Comparison of ENCODE assay signal across 20 cellular contexts in genomic region chr17:45233423-45233924, GRCh38. TPM values are rescaled to one million over a fixed set of nuclear protein-coding genes. Genes with fewer than 3 reads are reported as not detected.
DNase-seq lines count a peak whose midpoint lies in the region; ATAC-seq and TF ChIP-seq lines count a peak whose summit lies in the region.
"Had no signal": no experiment of that assay in that cellular context is flagged by ENCODE, and none has a peak within 500 bp of the region (broad histone marks: within the 10 kb centered on the region; RNA-seq: fewer than 3 reads in every experiment).

No MANE protein-coding gene starts in this region.

- CTCF ChIA-PET in GM10248 (lab: Yijun Ruan, JAX), result interaction anchor here (1.0 to 13.0 kb wide), 4 partner anchors 9 to 36 kb away, joined by 3 to 309 read pairs (median 22); partner anchors contain the start of gene FMNL1

- peaks cover 79% of the 10 kb centered on the region for H3K4me1 Mint-ChIP-seq in activated T-cell treated with anti-CD3 and anti-CD28 coated beads, Interleukin-2, amount 50 U/mL, for 24 hours (ENCODE audit: low read depth)
- H3K4me1 Mint-ChIP-seq in IgD-negative memory B cell (peaks cover 21 to 48% (median 41%) of the 10 kb centered on the region in 3 donors), endothelial cell (ENCODE audit: unreplicated experiment) (peaks cover 12% of the 10 kb centered on the region)
- peaks cover 85% of the 10 kb centered on the region for H3K4me1 Mint-ChIP-seq in central memory CD8-positive, alpha-beta T cell

- H3K9me3 Mint-ChIP-seq in activated T-cell treated with anti-CD3 and anti-CD28 coated beads, Interleukin-2, amount 50 U/mL, for 24 hours, result no peaks in the 10 kb centered on the region
- H3K9me3 Mint-ChIP-seq in IgD-negative memory B cell (no peaks in the 10 kb centered on the region), endothelial cell (ENCODE audit: unreplicated experiment) (no peaks in the 10 kb centered on the region)
- no peaks in the 10 kb centered on the region for H3K9me3 Mint-ChIP-seq in central memory CD8-positive, alpha-beta T cell

- H3K9me3 ChIP-seq in neutrophil (peaks cover 6% of the 10 kb centered on the region), SJCRH30 (replicated peaks) (no peaks in the 10 kb centered on the region)
- H3K9me3 ChIP-seq: esophagus muscularis mucosa had no signal

- H3K4me3 ChIP-seq in neutrophil (ENCODE audit: low read depth in 1 of 2, low read length in 1 of 2) (peak overlapping the region in 1 of 2 experiments; percentile 74), SJCRH30 (no peak overlapping the region)
- H3K4me3 ChIP-seq: esophagus muscularis mucosa had no signal

- peaks cover 77% of the 10 kb centered on the region for H3K36me3 Mint-ChIP-seq in activated T-cell treated with anti-CD3 and anti-CD28 coated beads, Interleukin-2, amount 50 U/mL, for 24 hours (ENCODE audit: low read depth)
- peaks cover 6% of the 10 kb centered on the region for H3K36me3 Mint-ChIP-seq in IgD-negative memory B cell
- peaks cover 52% of the 10 kb centered on the region for H3K36me3 Mint-ChIP-seq in central memory CD8-positive, alpha-beta T cell (ENCODE audit: insufficient read depth)
- peaks cover 5% of the 10 kb centered on the region for H3K36me3 Mint-ChIP-seq in endothelial cell (ENCODE audit: low read depth, unreplicated experiment)

- H3K4me3 Mint-ChIP-seq in activated T-cell treated with anti-CD3 and anti-CD28 coated beads, Interleukin-2, amount 50 U/mL, for 24 hours, result no peak overlapping the region
- H3K4me3 Mint-ChIP-seq in IgD-negative memory B cell (peak overlapping the region in 1 of 4 donors; percentile 40), endothelial cell (ENCODE audit: unreplicated experiment) (no peak overlapping the region)
- H3K4me3 Mint-ChIP-seq in central memory CD8-positive, alpha-beta T cell, result no peak overlapping the region

- ATAC-seq in central memory CD8-positive, alpha-beta T cell (replicated peaks; ENCODE audit: extremely low read depth, poor library complexity, severe bottlenecking), result no peak
- ATAC-seq: right cardiac atrium had no signal

- H3K27ac ChIP-seq in neutrophil (peak overlapping the region; percentile 99), SJCRH30 (no peak overlapping the region)
- H3K27ac ChIP-seq: esophagus muscularis mucosa, HL-60, RWPE1, VCaP had no signal

- no peak for TF ChIP-seq CTCF in neutrophil (IDR thresholded peaks at IDR 0.05)
- no peak for TF ChIP-seq CTCF in endothelial cell (IDR thresholded peaks at IDR 0.05; ENCODE audit: unreplicated experiment)
- no peak for TF ChIP-seq CTCF in GM10248 (IDR thresholded peaks at IDR 0.05; ENCODE audit: control extremely low read depth, extremely low read depth, low read depth, missing control alignments)

- no peaks in the 10 kb centered on the region for H3K27me3 Mint-ChIP-seq in activated T-cell treated with anti-CD3 and anti-CD28 coated beads, Interleukin-2, amount 50 U/mL, for 24 hours
- H3K27me3 Mint-ChIP-seq in IgD-negative memory B cell, result no peaks in the 10 kb centered on the region
- H3K27me3 Mint-ChIP-seq in central memory CD8-positive, alpha-beta T cell, result no peaks in the 10 kb centered on the region
- peaks cover 8% of the 10 kb centered on the region for H3K27me3 Mint-ChIP-seq in endothelial cell (ENCODE audit: unreplicated experiment)

- H3K4me1 ChIP-seq in neutrophil (ENCODE audit: control insufficient read depth in 1 of 2, insufficient read depth in 1 of 2, low read depth in 1 of 2, low read length in 1 of 2) (peaks cover 85 to 94% of the 10 kb centered on the region in 2 experiments), SJCRH30 (peaks cover 19% of the 10 kb centered on the region)

- no peaks in the 10 kb centered on the region for H3K27me3 ChIP-seq in neutrophil
- no peaks in the 10 kb centered on the region for H3K27me3 ChIP-seq in SJCRH30

- H3K36me3 ChIP-seq in neutrophil (peaks cover 88% of the 10 kb centered on the region), SJCRH30 (no peaks in the 10 kb centered on the region)

- POLR2A ChIA-PET in GM10248 (lab: Yijun Ruan, JAX), result no interaction called here

- peak overlapping the region; percentile 99 for H3K27ac Mint-ChIP-seq in activated T-cell treated with anti-CD3 and anti-CD28 coated beads, Interleukin-2, amount 50 U/mL, for 24 hours
- peak overlapping the region in 2 of 3 donors; percentile 10 to 49 for H3K27ac Mint-ChIP-seq in IgD-negative memory B cell
- H3K27ac Mint-ChIP-seq in central memory CD8-positive, alpha-beta T cell (ENCODE audit: low read depth), result peak overlapping the region; percentile 76
- no peak overlapping the region for H3K27ac Mint-ChIP-seq in endothelial cell (ENCODE audit: unreplicated experiment)

- no peak for DNase-seq in activated T-cell treated with anti-CD3 and anti-CD28 coated beads, Interleukin-2, amount 50 U/mL, for 24 hours
- DNase-seq in activated T-cell treated with anti-CD3 and anti-CD28 coated beads for 4 hours (no peak), endothelial cell (ENCODE audit: low spot score) (no peak), SJCRH30 (no peak), GM10248 (ENCODE audit: extremely low spot score) (no peak)
- DNase-seq in central memory CD8-positive, alpha-beta T cell (ENCODE audit: low spot score in 2 of 2), result no peak
- DNase-seq: NCI-H1930; NCI-H446 treated with DMSO at 0.1 percent for 48 hours; occipital lobe; stimulated activated CD4-positive, alpha-beta T cell treated with anti-CD3 and anti-CD28 coated beads, Interleukin-15, amount 100 ng/mL, for 24 hours; SW 1271 had no signal

RNA-seq across cellular contexts. Expression of gene FMNL1, which starts 11.8 kb away (rescaled TPM):
- 36.5 TPM for polyA plus RNA-seq in IgD-negative memory B cell
- 103 TPM for total RNA-seq in endothelial cell (ENCODE audit: unreplicated experiment)
- 0.91 and 1.1 TPM in 2 replicates for total RNA-seq in SJCRH30 (2014; rRNA removed; shearing (Covaris generic))

RNA-seq across cellular contexts. Expression of gene SPATA32, which starts 28.4 kb away (rescaled TPM):
- polyA plus RNA-seq in IgD-negative memory B cell, result 0.34 TPM
- total RNA-seq in endothelial cell (ENCODE audit: unreplicated experiment), result not detected
- 0.08 TPM in 1 of 2 replicates, not detected in the other for total RNA-seq in SJCRH30 (2014; rRNA removed; shearing (Covaris generic))
- total RNA-seq: dermis microvascular lymphatic vessel endothelial cell, esophagus muscularis mucosa, occipital lobe, right cardiac atrium, urinary bladder had no signal
- polyA plus RNA-seq: right cardiac atrium, urinary bladder had no signal

Comparison
In these comparisons a context has a peak if more than half of its experiments do, and no peak if none do; other contexts are left out.
1. RNA of gene FMNL1, which starts 11.8 kb away (total RNA-seq): 103 TPM in endothelial cell (single experiment); 0.91 to 1.1 TPM in SJCRH30; every median in the first group is over 10 times any median in the second.